In genomic region chr3:53754325-53754724, GRCh38 we compare ENCODE assay signal across 2 cellular contexts.
TF ChIP-seq lines count a peak whose summit lies in the region.

No MANE protein-coding gene starts in this region.

TF ChIP-seq in HepG2, 621 proteins besides CTCF, POLR2A, EP300 and RAD21 (continued from another document):
- TF ChIP-seq THAP9 (CRISPR knock-in tag; IDR thresholded peaks at IDR 0.05; ENCODE audit: borderline replicate concordance) = no peak
- no peak for TF ChIP-seq REXO4 (CRISPR knock-in tag; IDR thresholded peaks at IDR 0.05; ENCODE audit: borderline replicate concordance)
- no peak for TF ChIP-seq ZKSCAN8 (CRISPR knock-in tag; IDR thresholded peaks at IDR 0.05; ENCODE audit: borderline replicate concordance)
- no peak for TF ChIP-seq ZNF207 (IDR thresholded peaks at IDR 0.05; ENCODE audit: borderline replicate concordance)
- TF ChIP-seq ONECUT2 (CRISPR knock-in tag; IDR thresholded peaks at IDR 0.05) = no peak
- no peak for TF ChIP-seq ADNP (CRISPR knock-in tag; IDR thresholded peaks at IDR 0.05)
TF ChIP-seq in HepG2: peak in this region for 0.

TF ChIP-seq in GM12878, 131 proteins besides CTCF, POLR2A, EP300 and RAD21 (continued from another document):
- no peak for TF ChIP-seq CUX1 (IDR thresholded peaks at IDR 0.05; ENCODE audit: insufficient replicate concordance, low read depth, low read length)
